In genomic region chr6:142292191-142292924, GRCh38 we compare ENCODE assay signal across 15 cellular contexts. TPM values are rescaled to one million over a fixed set of nuclear protein-coding genes. Genes with fewer than 3 reads are reported as not detected.
DNase-seq lines count a peak whose midpoint lies in the region; ATAC-seq, FAIRE-seq and TF ChIP-seq lines count a peak whose summit lies in the region.
"Had no signal": no experiment of that assay in that cellular context is flagged by ENCODE, and none has a peak within 500 bp of the region (broad histone marks: within the 10 kb centered on the region; RNA-seq: fewer than 3 reads in every experiment).

No MANE protein-coding gene starts in this region.

- H4K5ac ChIP-seq in IMR-90 (ENCODE audit: low read depth, low read length) = no peak overlapping the region

- H3K4ac ChIP-seq in IMR-90 (ENCODE audit: low read depth, low read length) = no peak overlapping the region

- H3K79me2 ChIP-seq in HepG2 (ENCODE audit: insufficient read depth, low read length) = no peaks in the 10 kb centered on the region

- POLR2A ChIA-PET in IMR-90 (lab: Charles Lee; ENCODE audit: unreplicated experiment) (no interaction called here), HepG2 (lab: Yijun Ruan, JAX) (interaction anchor here (1.0 kb wide), 1 partner anchor 9 kb away, joined by 3 read pairs; no protein-coding TSS in a partner anchor)

- ATAC-seq in IMR-90 (ENCODE audit: low read depth) (no peak), HepG2 (peak; percentile 76), GM18909 (IDR thresholded peaks at IDR 0.05; ENCODE audit: poor library complexity, unreplicated experiment) (no peak), HG02588 (IDR thresholded peaks at IDR 0.05; ENCODE audit: unreplicated experiment) (no peak)

- H3K4me2 ChIP-seq in IMR-90 (ENCODE audit: low read depth, low read length) = no peak overlapping the region
- peak overlapping the region; percentile 50 for H3K4me2 ChIP-seq in HepG2 (ENCODE audit: low read depth, low read length)

- TF ChIP-seq CTCF in IMR-90 (conservative IDR thresholded peaks at IDR 0.05; ENCODE audit: low read depth, low read length) (no peak), HepG2 (CRISPR knock-in tag; IDR thresholded peaks at IDR 0.05) (no peak)

- no peak overlapping the region for H3K23ac ChIP-seq in IMR-90 (ENCODE audit: low read depth, low read length)

- H3K27me3 ChIP-seq in IMR-90 (ENCODE audit: control insufficient read depth, insufficient read depth, low read length) (no peaks in the 10 kb centered on the region), HepG2 (ENCODE audit: control insufficient read depth in 1 of 2, insufficient read depth in 2 of 2, low read length in 2 of 2) (no peaks in the 10 kb centered on the region)
- H3K27me3 ChIP-seq: BE2C had no signal

- FAIRE-seq in HepG2 (lab: Jason Lieb, UNC) = peak; percentile 72

- no TSS peak for BruUV-seq in IMR-90 (replicated peaks; lab: Mats Ljungman, UMichigan)
- BruUV-seq in HepG2 (replicated peaks; lab: Mats Ljungman, UMichigan) = no TSS peak

- no peak overlapping the region for H3K18ac ChIP-seq in IMR-90 (ENCODE audit: low read depth, low read length)

- H3K4me1 ChIP-seq in IMR-90 (ENCODE audit: control insufficient read depth, insufficient read depth, low read length) (no peaks in the 10 kb centered on the region), HepG2 (ENCODE audit: insufficient read depth, low read length) (peaks cover 74% of the 10 kb centered on the region)
- H3K4me1 ChIP-seq: BE2C had no signal

- in situ Hi-C loops in IMR-90 (cut with MboI; ENCODE audit: low sequenced_read_pairs) = no loop called here
- in situ Hi-C loops in HepG2 (cut with HindIII; ENCODE audit: extremely low pct_ligation_motif_present, low pct_unique_long_range_greater_than_20kb) = no loop called here

- no peak overlapping the region for H2BK20ac ChIP-seq in IMR-90 (ENCODE audit: low read depth, low read length)

- TF ChIP-seq POLR2A in IMR-90 (IDR thresholded peaks at IDR 0.05; ENCODE audit: low read depth, low read length) = no peak
- TF ChIP-seq POLR2A in HepG2 (IDR thresholded peaks at IDR 0.05; ENCODE audit: insufficient read depth in 1 of 2, low read depth in 2 of 2, low read length in 2 of 2) = no peak

- H2BK5ac ChIP-seq in IMR-90 (ENCODE audit: low read depth, low read length, poor library complexity, severe bottlenecking) = no peak overlapping the region

- H3K4me3 ChIP-seq in IMR-90 (ENCODE audit: insufficient read depth, low read depth, low read length) = no peak overlapping the region
- H3K4me3 ChIP-seq in HepG2 (replicated peaks in 1 of 3; ENCODE audit: insufficient read depth in 1 of 3, low read depth in 2 of 3, low read length in 3 of 3) = peak overlapping the region in 1 of 3 experiments; percentile 3; a peak in 1 of 6 replicates

- H3K36me3 ChIP-seq in IMR-90 (ENCODE audit: control insufficient read depth, insufficient read depth, low read length) = no peaks in the 10 kb centered on the region
- H3K36me3 ChIP-seq in HepG2 (replicated peaks in 1 of 2; ENCODE audit: control insufficient read depth in 1 of 2, insufficient read depth in 2 of 2, low read length in 2 of 2) = no peaks in the 10 kb centered on the region
- H3K36me3 ChIP-seq: BE2C had no signal

- H4K91ac ChIP-seq in IMR-90 (ENCODE audit: insufficient read depth, low read depth, low read length) = no peak overlapping the region

- no peak overlapping the region for H2AK9ac ChIP-seq in IMR-90 (replicated peaks; ENCODE audit: low read depth, low read length, poor library complexity)

- no peak overlapping the region for H2AK5ac ChIP-seq in IMR-90 (ENCODE audit: low read depth, low read length)

- DNase-seq in IMR-90 (no peak), SW480 (ENCODE audit: low spot score) (peak; percentile 2), HepG2 (ENCODE audit: low spot score) (peak; percentile 89), OCI-M2 (lab: John Stamatoyannopoulos, UW; ENCODE audit: unreplicated experiment) (no peak), NCI-H2107 (lab: John Stamatoyannopoulos, UW) (no peak)
- DNase-seq: BE2C; CD4-positive, alpha-beta memory T cell; DMS53; GF-D8; GOT3; H9; KBM-7 had no signal

- H3K9me1 ChIP-seq in IMR-90 (ENCODE audit: insufficient read depth, low read length) = no peaks in the 10 kb centered on the region

- no peak overlapping the region for H3K56ac ChIP-seq in IMR-90 (ENCODE audit: extremely low read depth, insufficient read depth, low read length)

- dilution Hi-C loops in IMR-90 (cut with HindIII; ENCODE audit: low sequenced_read_pairs, unreplicated experiment) = no loop called here

- H3K27ac ChIP-seq in IMR-90 (ENCODE audit: insufficient read depth, low read length) = no peak overlapping the region
- H3K27ac ChIP-seq in HepG2 (ENCODE audit: extremely low read length, insufficient read depth, low read length) = peak overlapping the region; percentile 63
- H3K27ac ChIP-seq: C4-2B had no signal

- H2AFZ ChIP-seq in IMR-90 (replicated peaks; ENCODE audit: low read length, poor library complexity) (no peak overlapping the region), HepG2 (ENCODE audit: low read length) (peak overlapping the region; percentile 88)

- TF ChIP-seq RAD21 in IMR-90 (IDR thresholded peaks at IDR 0.05; ENCODE audit: low read length) (no peak), HepG2 (CRISPR knock-in tag; IDR thresholded peaks at IDR 0.05) (no peak)

- H2BK120ac ChIP-seq in IMR-90 (ENCODE audit: low read depth, low read length) = no peak overlapping the region

- CTCF ChIA-PET in IMR-90 (lab: Yijun Ruan, JAX) (no interaction called here), HepG2 (lab: Yijun Ruan, JAX; ENCODE audit: low intra/inter-chr PET ratio, low total read pairs) (no interaction called here)

- no peaks in the 10 kb centered on the region for H3K9me3 ChIP-seq in IMR-90 (ENCODE audit: control insufficient read depth, insufficient read depth, low read length)
- H3K9me3 ChIP-seq in HepG2 (ENCODE audit: low read length) = no peaks in the 10 kb centered on the region
- H3K9me3 ChIP-seq: BE2C had no signal

- no peak overlapping the region for H4K8ac ChIP-seq in IMR-90 (ENCODE audit: low read depth in 2 of 2, low read length in 2 of 2)

- H3K79me1 ChIP-seq in IMR-90 (ENCODE audit: low read depth in 1 of 2, low read length in 2 of 2) = no peaks in the 10 kb centered on the region

- H3K9ac ChIP-seq in IMR-90 (ENCODE audit: low read depth, low read length) (no peak overlapping the region), HepG2 (ENCODE audit: insufficient read depth, low read depth, low read length) (peak overlapping the region; percentile 27; the same call in 1 of the 2 replicates)

- no peak overlapping the region for H2BK15ac ChIP-seq in IMR-90 (ENCODE audit: low read depth, low read length)

- intact Hi-C loops in IMR-90 (cut with micrococcal nuclease) = no loop called here
- intact Hi-C loops in HepG2 (cut with micrococcal nuclease; ENCODE audit: unreplicated experiment) = no loop called here

- H4K20me1 ChIP-seq in IMR-90 (ENCODE audit: insufficient read depth, low read length) = no peaks in the 10 kb centered on the region
- H4K20me1 ChIP-seq in HepG2 (ENCODE audit: insufficient read depth, low read length) = no peaks in the 10 kb centered on the region

- no peak overlapping the region for H3K14ac ChIP-seq in IMR-90 (replicated peaks; ENCODE audit: low read depth, low read length)

- WGBS in IMR-90 (ENCODE audit: extremely low coverage in 2 of 2, insufficient read length in 1 of 2), 2 experiments = 92% methylated on average over 4 of the region's 6 CpGs; no CpG with 5 or more reads in 1 of the 2 experiments
- WGBS in HepG2 (ENCODE audit: low lambda C conversion rate) = 63% methylated on average over 6 of the region's 6 CpGs

- peak in 1 of 2 experiments; percentile 62; a peak in 1 of 4 replicates for TF ChIP-seq EP300 in HepG2 (IDR thresholded peaks at IDR 0.05; ENCODE audit: low read depth in 2 of 2, low read length in 2 of 2)
- peak; percentile 59; the same call in 1 of the 2 replicates for TF ChIP-seq EP300 in HepG2 (CRISPR knock-in tag; IDR thresholded peaks at IDR 0.05; ENCODE audit: borderline replicate concordance)

TF ChIP-seq in IMR-90, 13 proteins besides CTCF, POLR2A, EP300 and RAD21 (continues in another document):
- TF ChIP-seq MAFK (IDR thresholded peaks at IDR 0.05; ENCODE audit: low read depth, low read length) (no peak), CHD1 (IDR thresholded peaks at IDR 0.05; ENCODE audit: low read depth, low read length) (no peak)

TF ChIP-seq in HepG2, 621 proteins besides CTCF, POLR2A, EP300 and RAD21 (continues in another document):
- no peak for TF ChIP-seq ZNF724P (CRISPR knock-in tag; IDR thresholded peaks at IDR 0.05; ENCODE audit: borderline replicate concordance)
- TF ChIP-seq SOX13 (IDR thresholded peaks at IDR 0.05) = no peak
- peak in 1 of 2 experiments; percentile 67; a peak in 2 of 4 replicates for TF ChIP-seq SOX13 (CRISPR knock-in tag; conservative IDR thresholded peaks at IDR 0.05 in 1 of 2, IDR thresholded peaks at IDR 0.05 in 1 of 2)
- no peak for TF ChIP-seq REPIN1 (CRISPR knock-in tag; IDR thresholded peaks at IDR 0.05; ENCODE audit: borderline replicate concordance, low read depth)

RNA-seq across cellular contexts. Expression of gene ADGRG6, which starts 9.4 kb away (rescaled TPM):
- total RNA-seq in IMR-90 (2012; rRNA removed) = 20.3 and 22.5 TPM in 2 replicates
- polyA plus RNA-seq in IMR-90 (2012; rRNA removed) = 8.1 and 10.0 TPM in 2 replicates
- 2.0 and 2.2 TPM in 2 replicates for polyA plus RNA-seq in IMR-90 (2012; cell fraction: cytosol; rRNA removed)
- 3.2 and 16.3 TPM in 2 replicates for polyA plus RNA-seq in IMR-90 (2012; cell fraction: nucleus; rRNA removed; ENCODE audit: low replicate concordance)
- total RNA-seq in HepG2 (2016; rRNA removed; fragmentation: Illumina TruSeq; extraction: Trizol) = 83.6 and 129 TPM in 2 replicates
- total RNA-seq in HepG2 (2016; cell fraction: cytosol; rRNA removed; fragmentation: Illumina TruSeq; extraction: Trizol; ENCODE audit: low read depth) = 12.9 and 13.3 TPM in 2 replicates
- total RNA-seq in HepG2 (2016; cell fraction: insoluble cytoplasmic fraction; rRNA removed; fragmentation: Illumina TruSeq; extraction: Trizol) = 76.7 and 125 TPM in 2 replicates
- total RNA-seq in HepG2 (2016; cell fraction: membrane; rRNA removed; fragmentation: Illumina TruSeq; extraction: Trizol) = 29.0 and 33.2 TPM in 2 replicates
- 271 and 292 TPM in 2 replicates for total RNA-seq in HepG2 (2016; cell fraction: nucleus; rRNA removed; fragmentation: Illumina TruSeq; extraction: Trizol)
- polyA plus RNA-seq in HepG2 (2011; rRNA removed) = 176 and 249 TPM in 2 replicates
- polyA plus RNA-seq in HepG2 (2011; cell fraction: cytosol; rRNA removed) = 115 and 131 TPM in 2 replicates
- 148 and 157 TPM in 2 replicates for polyA plus RNA-seq in HepG2 (2011; cell fraction: nucleus; rRNA removed)
- polyA plus RNA-seq in HepG2 (2012) = 116 and 147 TPM in 2 replicates
- 1.8 TPM in 2 replicates for polyA plus RNA-seq in HepG2 (2016; cell fraction: cytosol; fragmentation: Illumina TruSeq; extraction: Trizol; ENCODE audit: low read depth)
- 38.7 and 42.8 TPM in 2 replicates for polyA plus RNA-seq in HepG2 (2016; cell fraction: insoluble cytoplasmic fraction; fragmentation: Illumina TruSeq; extraction: Trizol; ENCODE audit: low read depth)
- polyA plus RNA-seq in HepG2 (2016; cell fraction: membrane; fragmentation: Illumina TruSeq; extraction: Trizol; ENCODE audit: low read depth) = 5.0 and 5.8 TPM in 2 replicates
- 110 and 113 TPM in 2 replicates for polyA plus RNA-seq in HepG2 (2016; cell fraction: nucleus; fragmentation: Illumina TruSeq; extraction: Trizol; ENCODE audit: insufficient read depth, low read depth)
- 75.0 and 703 TPM in 2 replicates for polyA minus RNA-seq in HepG2 (2011; rRNA and poly(A)+ RNA removed; ENCODE audit: low replicate concordance)
- polyA minus RNA-seq in HepG2 (2011; cell fraction: cytosol; rRNA and poly(A)+ RNA removed) = 216 and 224 TPM in 2 replicates
- polyA minus RNA-seq in HepG2 (2011; cell fraction: nucleus; rRNA and poly(A)+ RNA removed) = 1,103 and 1,189 TPM in 2 replicates
- polyA plus RNA-seq: CD4-positive, alpha-beta memory T cell had no signal

Comparison
In these comparisons a context has a peak if more than half of its experiments do, and no peak if none do; other contexts are left out.
1. DNase-seq: peak in SW480 (single experiment) and HepG2 (single experiment); none in IMR-90 (single experiment), OCI-M2 (single experiment) and NCI-H2107 (single experiment).